8 cellular contexts compared by ENCODE assay signal in the genomic region with DNA sequence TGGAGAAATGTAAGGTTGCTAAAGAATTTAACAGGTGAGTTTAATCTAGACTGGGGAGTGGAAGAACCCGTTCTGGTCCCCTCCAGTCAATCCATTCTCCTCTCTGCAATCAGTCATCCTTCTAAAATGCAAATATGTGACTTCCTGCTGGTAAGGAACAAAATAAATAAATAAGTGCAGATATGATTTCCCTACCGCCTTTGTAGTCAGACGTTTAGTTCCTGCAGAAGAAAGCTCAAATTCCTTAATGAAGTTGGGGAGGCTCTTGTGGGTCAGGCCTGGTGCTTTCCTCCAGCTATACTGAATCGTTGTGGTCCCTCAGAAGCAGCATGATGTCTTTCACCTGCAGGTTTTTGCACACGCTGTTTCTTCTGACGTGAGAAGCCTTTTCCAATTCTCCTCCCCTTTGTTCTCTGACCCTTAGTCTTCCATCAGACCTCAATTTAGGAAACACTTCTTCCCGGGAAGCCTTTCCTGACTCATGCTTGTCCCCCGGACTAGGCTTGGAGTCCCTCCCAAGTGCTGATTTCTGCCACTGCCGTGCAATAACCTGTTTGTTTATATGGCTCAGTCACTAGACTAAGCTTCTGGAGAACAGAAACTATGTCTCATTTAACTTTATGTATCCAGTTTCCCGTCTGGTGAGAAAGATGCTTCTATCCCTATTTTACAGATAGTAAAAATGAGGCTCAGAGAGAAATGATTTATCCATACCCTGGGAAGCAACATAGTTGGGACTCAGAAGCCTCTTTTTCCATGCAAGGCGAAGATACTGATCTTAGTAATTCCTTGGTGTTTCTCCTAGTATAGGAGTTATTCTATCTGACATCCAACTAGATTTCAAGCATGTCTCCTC. TPM values are rescaled to one million over a fixed set of nuclear protein-coding genes. Genes with fewer than 3 reads are reported as not detected.
DNase-seq lines count a peak whose midpoint lies in the region; ATAC-seq and TF ChIP-seq lines count a peak whose summit lies in the region.

No MANE protein-coding gene starts in this region.

- ATAC-seq in GM18870 (IDR thresholded peaks at IDR 0.05; ENCODE audit: unreplicated experiment): no peak

- peak overlapping the region; percentile 47 to 82 for H3K4me3 ChIP-seq in CD4-positive, alpha-beta memory T cell (ENCODE audit: low read length in 2 of 2)
- H3K4me3 ChIP-seq in ectodermal cell (ENCODE audit: insufficient read depth, low read depth, low read length): peak overlapping the region; percentile 78

- no peak for TF ChIP-seq CTCF in neural crest cell (conservative IDR thresholded peaks at IDR 0.05)

- peaks cover 41 to 69% (median 55%) of the 10 kb centered on the region in 4 donors for H3K4me1 Mint-ChIP-seq in CD4-positive, alpha-beta memory T cell
- peaks cover 37% of the 10 kb centered on the region for H3K4me1 Mint-ChIP-seq in neural crest cell

- peak overlapping the region; percentile 96 to 99 (median 99) for H3K4me3 Mint-ChIP-seq in CD4-positive, alpha-beta memory T cell
- peak overlapping the region; percentile 99 for H3K4me3 Mint-ChIP-seq in neural crest cell

- peak overlapping the region; percentile 93 for H3K27ac ChIP-seq in CD4-positive, alpha-beta memory T cell (ENCODE audit: low read depth, low read length)
- no peak overlapping the region for H3K27ac ChIP-seq in ectodermal cell (ENCODE audit: insufficient read depth, low read depth, low read length, poor library complexity, severe bottlenecking)

- POLR2A ChIA-PET in CD4-positive, alpha-beta memory T cell (lab: Charles Lee; ENCODE audit: partially characterized antibody): interaction anchor here (0.8 to 10.6 kb wide), 14 partner anchors 10 to 341 kb away, joined by 3 to 244 read pairs (median 6); a partner anchor contains a TSS

- peak overlapping the region; percentile 98 to 100 (median 99) for H3K27ac Mint-ChIP-seq in CD4-positive, alpha-beta memory T cell
- peak overlapping the region; percentile 100 for H3K27ac Mint-ChIP-seq in neural crest cell (ENCODE audit: unreplicated experiment)

- peaks cover 13% of the 10 kb centered on the region for H3K36me3 ChIP-seq in CD4-positive, alpha-beta memory T cell (ENCODE audit: insufficient read depth, low read length)
- H3K36me3 ChIP-seq in ectodermal cell (ENCODE audit: control insufficient read depth, insufficient read depth, low read length): peaks cover 12% of the 10 kb centered on the region

- H3K4me1 ChIP-seq in CD4-positive, alpha-beta memory T cell (ENCODE audit: insufficient read depth, low read length): peaks cover 60% of the 10 kb centered on the region
- peaks cover 7% of the 10 kb centered on the region for H3K4me1 ChIP-seq in ectodermal cell (ENCODE audit: control insufficient read depth, insufficient read depth, low read length)

- DNase-seq in CD4-positive, alpha-beta memory T cell: no peak
- DNase-seq in MV-4-11 (lab: John Stamatoyannopoulos, UW): peak; percentile 13
- no peak for DNase-seq in neural crest cell (ENCODE audit: low read depth, low spot score)
- no peak for DNase-seq in NCI-H2081 (lab: John Stamatoyannopoulos, UW)
- DNase-seq in midbrain (lab: John Stamatoyannopoulos, UW): no peak
- no peak for DNase-seq in SW 1271 (lab: John Stamatoyannopoulos, UW)

- H3K36me3 Mint-ChIP-seq in CD4-positive, alpha-beta memory T cell: peaks cover 21 to 40% of the 10 kb centered on the region in 2 donors
- H3K36me3 Mint-ChIP-seq in neural crest cell (ENCODE audit: low read depth): peaks cover 3% of the 10 kb centered on the region

- intact Hi-C loops in CD4-positive, alpha-beta memory T cell (cut with micrococcal nuclease): no loop called here

- no peaks in the 10 kb centered on the region for H3K9me3 ChIP-seq in CD4-positive, alpha-beta memory T cell (ENCODE audit: control insufficient read depth in 1 of 2, low read length in 2 of 2)
- no peaks in the 10 kb centered on the region for H3K9me3 ChIP-seq in ectodermal cell (ENCODE audit: control insufficient read depth, low read length)

- H3K9me3 Mint-ChIP-seq in CD4-positive, alpha-beta memory T cell: no peaks in the 10 kb centered on the region
- H3K9me3 Mint-ChIP-seq in neural crest cell: no peaks in the 10 kb centered on the region

- no peaks in the 10 kb centered on the region for H3K27me3 ChIP-seq in CD4-positive, alpha-beta memory T cell (ENCODE audit: insufficient read depth, low read length)
- no peaks in the 10 kb centered on the region for H3K27me3 ChIP-seq in ectodermal cell (ENCODE audit: control insufficient read depth, insufficient read depth, low read length, poor library complexity, severe bottlenecking)

- no peaks in the 10 kb centered on the region for H3K27me3 Mint-ChIP-seq in CD4-positive, alpha-beta memory T cell
- H3K27me3 Mint-ChIP-seq in neural crest cell (ENCODE audit: low read depth): no peaks in the 10 kb centered on the region

- CTCF ChIA-PET in CD4-positive, alpha-beta memory T cell (lab: Charles Lee; ENCODE audit: partially characterized antibody): interaction anchor here (1.6 to 12.3 kb wide), 5 partner anchors 23 to 203 kb away, joined by 3 to 240 read pairs (median 8); a partner anchor contains a TSS

- 39 to 40% methylated on average over 11 of the region's 11 CpGs for WGBS in ectodermal cell, 2 experiments

RNA-seq across cellular contexts. Expression of a gene that starts 1.3 kb away (rescaled TPM):
- 100 to 1,000 TPM; 121 TPM for total RNA-seq in CD4-positive, alpha-beta memory T cell
- 100 to 1,000 TPM; 274 to 449 TPM for polyA plus RNA-seq in CD4-positive, alpha-beta memory T cell
- polyA plus RNA-seq in ectodermal cell (2013, experiment 1 of 4): 135 TPM
- 155 TPM for polyA plus RNA-seq in ectodermal cell (2013, experiment 2 of 4)
- 134 TPM for polyA plus RNA-seq in ectodermal cell (2013, experiment 3 of 4)
- 162 TPM for polyA plus RNA-seq in ectodermal cell (2013, experiment 4 of 4)
- total RNA-seq in neural crest cell: 111 and 112 TPM in 2 replicates

RNA-seq across cellular contexts. Expression of a gene that starts 22.2 kb away (rescaled TPM):
- total RNA-seq in CD4-positive, alpha-beta memory T cell: 10 to 100 TPM; 12.6 to 13.4 TPM
- polyA plus RNA-seq in CD4-positive, alpha-beta memory T cell: 1 to 10 TPM; 8.8 to 9.0 TPM
- 2.6 TPM for polyA plus RNA-seq in ectodermal cell (2013, experiment 1 of 4)
- 1.9 TPM for polyA plus RNA-seq in ectodermal cell (2013, experiment 2 of 4)
- polyA plus RNA-seq in ectodermal cell (2013, experiment 3 of 4): 1.8 TPM
- polyA plus RNA-seq in ectodermal cell (2013, experiment 4 of 4): 1.4 TPM
- total RNA-seq in neural crest cell: 9.3 and 9.8 TPM in 2 replicates
